17 cellular contexts compared by ENCODE assay signal in the genomic region with DNA sequence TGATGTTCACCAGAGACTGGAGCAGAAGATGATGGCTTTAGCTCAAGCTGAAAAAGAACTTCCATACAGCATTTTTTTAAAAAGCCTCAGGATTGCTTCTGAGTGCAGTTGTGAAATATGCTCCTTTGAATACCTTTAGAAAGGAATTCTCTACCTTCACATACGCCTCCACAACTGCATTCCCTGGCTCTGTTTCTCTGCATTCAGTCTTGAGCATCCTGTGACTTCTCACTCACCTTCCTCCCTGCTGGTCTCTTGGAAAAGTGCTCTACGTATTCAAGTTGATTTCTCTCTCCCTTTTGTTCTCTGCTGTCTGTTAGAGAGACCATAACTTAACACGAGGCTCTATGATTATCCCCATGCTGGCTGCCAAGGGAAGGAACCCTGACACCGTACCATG. TPM values are rescaled to one million over a fixed set of nuclear protein-coding genes. Genes with fewer than 3 reads are reported as not detected.
A peak's percentile ranks its signal among the peaks of the same experiment; 100 is the strongest.
DNase-seq lines count a peak whose midpoint lies in the region; TF ChIP-seq lines count a peak whose summit lies in the region.
"Had no signal": no experiment of that assay in that cellular context is flagged by ENCODE, and none has a peak within 500 bp of the region (broad histone marks: within the 10 kb centered on the region; RNA-seq: fewer than 3 reads in every experiment).

No MANE protein-coding gene starts in this region.

- H3K9ac ChIP-seq in H9 (ENCODE audit: extremely low read depth, insufficient read length, low read length) (no peak overlapping the region), mesendoderm (ENCODE audit: low read length) (no peak overlapping the region)
- H3K9ac ChIP-seq: BLaER1 had no signal

- H3K18ac ChIP-seq in H9 (ENCODE audit: insufficient read length, low read depth, low read length): no peak overlapping the region
- no peak overlapping the region for H3K18ac ChIP-seq in mesendoderm (ENCODE audit: low read length)

- H3K4me3 ChIP-seq in esophagus muscularis mucosa (no peak overlapping the region), mesendoderm (ENCODE audit: low read length) (no peak overlapping the region)
- H3K4me3 ChIP-seq: BLaER1 had no signal

- POLR2A ChIA-PET in MCF 10A (lab: Yijun Ruan, JAX): no interaction called here

- TF ChIP-seq CTCF in H9 (conservative IDR thresholded peaks at IDR 0.05) (no peak), MCF 10A (IDR thresholded peaks at IDR 0.05; ENCODE audit: unreplicated experiment) (no peak), esophagus muscularis mucosa (IDR thresholded peaks at IDR 0.05) (no peak), GM13976 (IDR thresholded peaks at IDR 0.05; ENCODE audit: borderline replicate concordance, control extremely low read depth, extremely low read depth, insufficient read depth, missing control alignments) (no peak)

- peak overlapping the region in 1 of 3 experiments; percentile 18; a peak in 2 of 7 replicates for H3K27ac Mint-ChIP-seq in H9
- no peak overlapping the region for H3K27ac Mint-ChIP-seq in MCF 10A (ENCODE audit: low read depth, unreplicated experiment)
- H3K27ac Mint-ChIP-seq: CD4-positive, CD25-positive, alpha-beta regulatory T cell; HFFc6 had no signal

- H3K4me1 Mint-ChIP-seq in H9 (peaks cover 16 to 17% of the 10 kb centered on the region in 2 experiments), MCF 10A (ENCODE audit: insufficient read depth, unreplicated experiment) (peaks cover 16% of the 10 kb centered on the region)
- H3K4me1 Mint-ChIP-seq: CD4-positive, CD25-positive, alpha-beta regulatory T cell had no signal

- no peak overlapping the region for H2BK15ac ChIP-seq in H9 (ENCODE audit: low read depth, low read length)
- no peak overlapping the region for H2BK15ac ChIP-seq in mesendoderm (replicated peaks; ENCODE audit: low read depth)

- CTCF ChIA-PET in MCF 10A (lab: Yijun Ruan, JAX): no interaction called here

- DNase-seq in H9 (no peak), MCF 10A (ENCODE audit: unreplicated experiment) (peak; percentile 4), esophagus muscularis mucosa (ENCODE audit: extremely low spot score) (peak; percentile 68), mesendoderm (peak; percentile 25), GOT3 (lab: John Stamatoyannopoulos, UW) (no peak), DMS153 (lab: John Stamatoyannopoulos, UW) (no peak), KBM-7 (no peak), GM13976 (ENCODE audit: low spot score) (no peak)
- DNase-seq: CD4-positive, CD25-positive, alpha-beta regulatory T cell; HFFc6; KG1; MM.1S; NCI-H2029; NCI-H510A; NCI-H69 had no signal

- BruUV-seq in MCF 10A (replicated peaks; lab: Mats Ljungman, UMichigan): no TSS peak

- H3K27me3 ChIP-seq in H9 (ENCODE audit: insufficient read depth, low read length): no peaks in the 10 kb centered on the region
- H3K27me3 ChIP-seq in esophagus muscularis mucosa: peaks cover 0 to 30% (median 0%) of the 10 kb centered on the region in 4 donors
- no peaks in the 10 kb centered on the region for H3K27me3 ChIP-seq in mesendoderm (ENCODE audit: insufficient read depth, low read length, poor library complexity)
- H3K27me3 ChIP-seq: BLaER1 had no signal

- H3K23me2 ChIP-seq in H9 (ENCODE audit: insufficient read length, low read depth, low read length, poor library complexity, severe bottlenecking): no peaks in the 10 kb centered on the region

- H4K5ac ChIP-seq in H9 (ENCODE audit: insufficient read length, low read depth, low read length): no peak overlapping the region
- no peak overlapping the region for H4K5ac ChIP-seq in mesendoderm (ENCODE audit: low read length)

- no peaks in the 10 kb centered on the region for H3K79me1 ChIP-seq in H9 (ENCODE audit: insufficient read depth, low read depth, low read length, poor library complexity, severe bottlenecking)
- no peaks in the 10 kb centered on the region for H3K79me1 ChIP-seq in mesendoderm (ENCODE audit: low read length)

- H3K56ac ChIP-seq in H9 (ENCODE audit: insufficient read length, low read depth, low read length) (no peak overlapping the region), mesendoderm (ENCODE audit: low read length) (no peak overlapping the region)

- H3K27me3 Mint-ChIP-seq in H9 (ENCODE audit: low read depth) (peaks cover 2% of the 10 kb centered on the region; the same call in 1 of the 2 replicates), MCF 10A (ENCODE audit: insufficient read depth, unreplicated experiment) (peaks cover 59% of the 10 kb centered on the region)

- no peak overlapping the region for H2BK20ac ChIP-seq in H9 (ENCODE audit: low read depth, low read length, poor library complexity, severe bottlenecking)

- H2BK12ac ChIP-seq in H9 (ENCODE audit: insufficient read length, low read depth, low read length): no peak overlapping the region

- H3K9me3 ChIP-seq in H9 (ENCODE audit: control insufficient read depth, low read depth, low read length): no peaks in the 10 kb centered on the region
- H3K9me3 ChIP-seq in esophagus muscularis mucosa: no peaks in the 10 kb centered on the region
- H3K9me3 ChIP-seq: BLaER1 had no signal

- H3K4me2 ChIP-seq in H9 (ENCODE audit: insufficient read depth, insufficient read length, low read length) (no peak overlapping the region), mesendoderm (ENCODE audit: low read length) (no peak overlapping the region)
- H3K4me2 ChIP-seq: BLaER1 had no signal

- H3K36me3 Mint-ChIP-seq in H9 (ENCODE audit: insufficient read depth in 1 of 3, low read depth in 3 of 3): no peaks in the 10 kb centered on the region
- no peaks in the 10 kb centered on the region for H3K36me3 Mint-ChIP-seq in MCF 10A (ENCODE audit: insufficient read depth, unreplicated experiment)
- H3K36me3 Mint-ChIP-seq: CD4-positive, CD25-positive, alpha-beta regulatory T cell had no signal

- no peak overlapping the region for H2BK120ac ChIP-seq in H9 (ENCODE audit: low read depth, low read length, poor library complexity, severe bottlenecking)
- H2BK120ac ChIP-seq in mesendoderm (ENCODE audit: low read depth, low read length): no peak overlapping the region

- H3K4me3 Mint-ChIP-seq in H9: no peak overlapping the region
- no peak overlapping the region for H3K4me3 Mint-ChIP-seq in MCF 10A (ENCODE audit: unreplicated experiment)
- H3K4me3 Mint-ChIP-seq: CD4-positive, CD25-positive, alpha-beta regulatory T cell; HFFc6 had no signal

- H2AFZ ChIP-seq in H9 (ENCODE audit: low read length): no peak overlapping the region

- no CpG with 5 or more reads among the region's 4 CpGs for WGBS in H9 (ENCODE audit: extremely low coverage, insufficient read length, low lambda C conversion rate)
- 36% methylated on average over 4 of the region's 4 CpGs for WGBS in esophagus muscularis mucosa
- WGBS in mesendoderm (ENCODE audit: extremely low coverage, insufficient coverage, low lambda C conversion rate): no CpG with 5 or more reads among the region's 4 CpGs

- no peak overlapping the region for H4K8ac ChIP-seq in H9 (replicated peaks; ENCODE audit: insufficient read length, low read depth, low read length)
- no peak overlapping the region for H4K8ac ChIP-seq in mesendoderm (ENCODE audit: low read depth, low read length)

- H4K20me1 ChIP-seq in H9 (ENCODE audit: control insufficient read depth, insufficient read depth, insufficient read length): no peaks in the 10 kb centered on the region
- H4K20me1 ChIP-seq: BLaER1 had no signal

- no peak overlapping the region for H3T11ph ChIP-seq in H9 (ENCODE audit: low read length)

- H3K79me2 ChIP-seq in H9 (ENCODE audit: insufficient read depth, low read length) (no peaks in the 10 kb centered on the region), mesendoderm (ENCODE audit: control insufficient read depth, insufficient read depth, low read length) (no peaks in the 10 kb centered on the region)

- H3K4ac ChIP-seq in H9 (ENCODE audit: low read depth, low read length) (no peak overlapping the region), mesendoderm (ENCODE audit: low read depth, low read length) (no peak overlapping the region)

- no peak overlapping the region for H3K23ac ChIP-seq in H9 (ENCODE audit: insufficient read length, low read depth, low read length)
- H3K23ac ChIP-seq in mesendoderm (ENCODE audit: low read length): no peak overlapping the region

- H3K14ac ChIP-seq in H9 (ENCODE audit: insufficient read depth, low read length): no peak overlapping the region

- in situ Hi-C loops in KBM-7 (cut with MboI; ENCODE audit: low pct_unique_long_range_greater_than_20kb, low sequenced_read_pairs): no loop called here
- in situ Hi-C loops in GM13976 (cut with MboI; ENCODE audit: low sequenced_read_pairs, unreplicated experiment): no loop called here

- H2AK5ac ChIP-seq in H9 (ENCODE audit: insufficient read length, low read length) (no peak overlapping the region), mesendoderm (ENCODE audit: low read length) (no peak overlapping the region)

- H3K27ac ChIP-seq in H9 (ENCODE audit: insufficient read length, low read depth, low read length): peak overlapping the region; percentile 19
- H3K27ac ChIP-seq in esophagus muscularis mucosa (replicated peaks in 1 of 4): no peak overlapping the region
- no peak overlapping the region for H3K27ac ChIP-seq in mesendoderm (ENCODE audit: low read depth, low read length)
- H3K27ac ChIP-seq: BLaER1 had no signal

- no peaks in the 10 kb centered on the region for H3K9me3 Mint-ChIP-seq in H9
- no peaks in the 10 kb centered on the region for H3K9me3 Mint-ChIP-seq in MCF 10A (ENCODE audit: unreplicated experiment)
- H3K9me3 Mint-ChIP-seq: HFFc6 had no signal

- H2BK5ac ChIP-seq in H9 (ENCODE audit: insufficient read length, low read length): no peak overlapping the region
- no peak overlapping the region for H2BK5ac ChIP-seq in mesendoderm (ENCODE audit: low read length)

- intact Hi-C loops in MCF 10A (cut with micrococcal nuclease) (no loop called here), esophagus muscularis mucosa (cut with DNase I) (no loop called here)

- H3K4me1 ChIP-seq in H9 (ENCODE audit: insufficient read depth, low read length) (peaks cover 10% of the 10 kb centered on the region; the same call in 1 of the 2 replicates), esophagus muscularis mucosa (no peaks in the 10 kb centered on the region), mesendoderm (ENCODE audit: control insufficient read depth, low read depth, low read length) (no peaks in the 10 kb centered on the region)
- H3K4me1 ChIP-seq: BLaER1 had no signal

- no peak for TF ChIP-seq EP300 in esophagus muscularis mucosa (IDR thresholded peaks at IDR 0.05)

- H4K91ac ChIP-seq in H9 (ENCODE audit: insufficient read length, low read depth, low read length): no peak overlapping the region

- H3K36me3 ChIP-seq in esophagus muscularis mucosa (no peaks in the 10 kb centered on the region), mesendoderm (ENCODE audit: control insufficient read depth, insufficient read depth, low read length) (no peaks in the 10 kb centered on the region)
- H3K36me3 ChIP-seq: BLaER1 had no signal

- no peak for TF ChIP-seq POLR2A in esophagus muscularis mucosa (IDR thresholded peaks at IDR 0.05; ENCODE audit: low read depth)

RNA-seq across cellular contexts. Expression of a gene that starts 34.5 kb away (rescaled TPM):
- total RNA-seq in H9 (2021) (3.1 and 3.7 TPM in 2 replicates), MCF 10A (2022) (0.14 and 0.17 TPM in 2 replicates), esophagus muscularis mucosa (1 to 10 TPM in 3 of 4 donors, under 1 TPM in 1; 0.71 to 2.2 (median 1.5) TPM)
- polyA plus RNA-seq in mesendoderm (2013, experiment 1 of 2): 3.0 TPM
- 3.5 TPM for polyA plus RNA-seq in mesendoderm (2013, experiment 2 of 2)
- total RNA-seq: CD4-positive, CD25-positive, alpha-beta regulatory T cell; HFFc6 had no signal
- polyA plus RNA-seq: AG04450; CD4-positive, CD25-positive, alpha-beta regulatory T cell had no signal

Comparison
In these comparisons a context has a peak if more than half of its experiments do, and no peak if none do; other contexts are left out.
1. DNase-seq: peak in MCF 10A (single experiment), esophagus muscularis mucosa (single experiment) and mesendoderm (single experiment); none in H9 (single experiment), GOT3 (single experiment), DMS153 (single experiment), KBM-7 (single experiment) and GM13976 (single experiment).